In genomic region chr10:119177708-119178370, GRCh38 we compare ENCODE assay signal across 1 cellular context.
TF ChIP-seq lines count a peak whose summit lies in the region.

No MANE protein-coding gene starts in this region.

TF ChIP-seq in HEK293, 187 proteins besides CTCF, POLR2A, EP300 and RAD21 (continued from another document):
- TF ChIP-seq ZNF645 (tag by site-specific recombination; IDR thresholded peaks at IDR 0.05), result no peak
